22 cellular contexts compared by ENCODE assay signal in genomic region chr5:591746-592145, GRCh38. TPM values are rescaled to one million over a fixed set of nuclear protein-coding genes. Genes with fewer than 3 reads are reported as not detected.
A peak's percentile ranks its signal among the peaks of the same experiment; 100 is the strongest.
DNase-seq lines count a peak whose midpoint lies in the region; ATAC-seq and TF ChIP-seq lines count a peak whose summit lies in the region.
"Had no signal": no experiment of that assay in that cellular context is flagged by ENCODE, and none has a peak within 500 bp of the region (broad histone marks: within the 10 kb centered on the region; RNA-seq: fewer than 3 reads in every experiment).

No MANE protein-coding gene starts in this region.

- CTCF ChIA-PET in OCI-LY7 (lab: Charles Lee; ENCODE audit: unreplicated experiment): no interaction called here

- POLR2A ChIA-PET in OCI-LY7 (lab: Charles Lee): no interaction called here

- no peaks in the 10 kb centered on the region for H3K4me1 Mint-ChIP-seq in osteocyte (ENCODE audit: unreplicated experiment)
- H3K4me1 Mint-ChIP-seq: nephron progenitor cell had no signal

- no peak overlapping the region for H3K27ac ChIP-seq in OCI-LY7 (ENCODE audit: low read depth, low read length, poor library complexity, severe bottlenecking)
- H3K27ac ChIP-seq: C4-2B, skin epidermis, vagina had no signal

- no peaks in the 10 kb centered on the region for H3K36me3 ChIP-seq in OCI-LY7 (ENCODE audit: insufficient read depth, low read length)
- H3K36me3 ChIP-seq: HAP-1, vagina had no signal

- intact Hi-C loops in OCI-LY7 (cut with micrococcal nuclease; ENCODE audit: unreplicated experiment) (no loop called here), left colon (cut with DNase I, micrococcal nuclease) (no loop called here)

- H3K9me3 ChIP-seq in OCI-LY7 (ENCODE audit: low read length): no peaks in the 10 kb centered on the region
- H3K9me3 ChIP-seq: HAP-1, vagina had no signal

- no peaks in the 10 kb centered on the region for H3K9me2 ChIP-seq in OCI-LY7 (ENCODE audit: insufficient read depth, low read length)

- no TSS peak for BruUV-seq in OCI-LY7 (replicated peaks; lab: Mats Ljungman, UMichigan)

- H3K4me1 ChIP-seq in OCI-LY7 (ENCODE audit: insufficient read depth, low read length, poor library complexity, severe bottlenecking): no peaks in the 10 kb centered on the region
- H3K4me1 ChIP-seq: vagina had no signal

- DNase-seq in NCI-H2171 treated with DMSO at 0.1 percent for 48 hours (lab: John Stamatoyannopoulos, UW) (peak; percentile 49), NCI-H2171 (lab: John Stamatoyannopoulos, UW) (no peak), NCI-H1105 (lab: John Stamatoyannopoulos, UW) (peak; percentile 72), NCI-H69 (lab: John Stamatoyannopoulos, UW) (peak; percentile 42), osteocyte (ENCODE audit: extremely low spot score, unreplicated experiment) (peak; percentile 73), OCI-LY7 (ENCODE audit: low spot score) (no peak), left colon (no peak), superior temporal gyrus (ENCODE audit: extremely low spot score) (no peak)
- DNase-seq: activated CD4-positive, alpha-beta T cell treated with anti-CD3 and anti-CD28 coated beads, Interleukin-2, amount 50 U/mL, for 48 hours; amygdala; central memory CD4-positive, alpha-beta T cell; DMS 273 treated with DMSO at 0.1 percent for 48 hours; effector CD4-positive, alpha-beta T cell; NCI-H446; nephron progenitor cell; stimulated activated CD4-positive, alpha-beta T cell treated with anti-CD3 and anti-CD28 coated beads, Interleukin-4, amount 100 ng/mL, for 24 hours had no signal

- H3K27ac Mint-ChIP-seq in osteocyte (ENCODE audit: unreplicated experiment): no peak overlapping the region
- H3K27ac Mint-ChIP-seq: nephron progenitor cell, progenitor cell of endocrine pancreas had no signal

- peaks cover 31% of the 10 kb centered on the region for H3K27me3 Mint-ChIP-seq in osteocyte (ENCODE audit: unreplicated experiment)

- H3K4me2 ChIP-seq in OCI-LY7 (ENCODE audit: low read length): no peak overlapping the region

- no peaks in the 10 kb centered on the region for H3K79me2 ChIP-seq in OCI-LY7 (ENCODE audit: insufficient read depth, low read depth, low read length)

- TF ChIP-seq CTCF in osteocyte (IDR thresholded peaks at IDR 0.05): no peak
- TF ChIP-seq CTCF in OCI-LY7 (conservative IDR thresholded peaks at IDR 0.05; ENCODE audit: low read length): no peak

- ATAC-seq in left colon: no peak
- ATAC-seq: Right ventricle myocardium inferior had no signal

- H3K4me3 Mint-ChIP-seq in osteocyte (ENCODE audit: unreplicated experiment): no peak overlapping the region
- H3K4me3 Mint-ChIP-seq: nephron progenitor cell had no signal

- no peaks in the 10 kb centered on the region for H4K20me1 ChIP-seq in OCI-LY7 (ENCODE audit: insufficient read depth, low read length)

- H3K36me3 Mint-ChIP-seq in osteocyte (ENCODE audit: unreplicated experiment): no peaks in the 10 kb centered on the region

- no peak overlapping the region for H3K4me3 ChIP-seq in OCI-LY7 (ENCODE audit: low read depth, low read length, poor library complexity, severe bottlenecking)
- H3K4me3 ChIP-seq: HAP-1, skin epidermis, vagina had no signal

- H2AFZ ChIP-seq in OCI-LY7 (ENCODE audit: low read length): no peak overlapping the region

- H3K9me3 Mint-ChIP-seq in osteocyte (ENCODE audit: unreplicated experiment): peaks cover 16% of the 10 kb centered on the region

RNA-seq across cellular contexts. Expression of gene CEP72, which starts 20.4 kb away (rescaled TPM):
- 5.4 and 7.6 TPM in 2 replicates for total RNA-seq in osteocyte
- total RNA-seq in OCI-LY7 (2014; rRNA removed; shearing (Covaris generic)): 26.9 and 27.2 TPM in 2 replicates
- 41.1 and 42.7 TPM in 2 replicates for total RNA-seq in OCI-LY7 (2022)
- 1 to 10 TPM; 4.1 to 8.2 TPM for total RNA-seq in left colon

Comparison
In these comparisons a context has a peak if more than half of its experiments do, and no peak if none do; other contexts are left out.
1. DNase-seq: peak in NCI-H2171 treated with DMSO at 0.1 percent for 48 hours (single experiment), NCI-H1105 (single experiment), NCI-H69 (single experiment) and osteocyte (single experiment); none in NCI-H2171 (single experiment), OCI-LY7 (single experiment), left colon (0 of 2) and superior temporal gyrus (single experiment).